In genomic region chr12:104060791-104061190, GRCh38 we compare ENCODE assay signal across 14 cellular contexts. TPM values are rescaled to one million over a fixed set of nuclear protein-coding genes. Genes with fewer than 3 reads are reported as not detected.
"Had no signal": no experiment of that assay in that cellular context is flagged by ENCODE, and none has a peak within 500 bp of the region (broad histone marks: within the 10 kb centered on the region; RNA-seq: fewer than 3 reads in every experiment).

No MANE protein-coding gene starts in this region.

- FAIRE-seq: frontal cortex, islet of Langerhans, small intestine had no signal

- H3K9me3 ChIP-seq: ascending aorta, uterus had no signal

- H3K27me3 ChIP-seq: ascending aorta, cardiac muscle cell, heart right ventricle, uterus had no signal

- H3K36me3 ChIP-seq: ascending aorta, cardiac muscle cell, heart right ventricle, uterus had no signal

- H3K4me3 ChIP-seq: ascending aorta, cardiac muscle cell, heart right ventricle, uterus had no signal

- H3K4me1 ChIP-seq: uterus had no signal

- DNase-seq: activated CD4-positive, alpha-beta T cell treated with anti-CD3 and anti-CD28 coated beads for 48 hours; activated CD8-positive, alpha-beta T cell treated with anti-CD3 and anti-CD28 coated beads, Interleukin-2, amount 10 ng/mL, durations not matched to agents 7 days and 5 days; activated naive CD4-positive, alpha-beta T cell; activated naive CD8-positive, alpha-beta T cell treated with anti-CD3 and anti-CD28 coated beads, Interleukin-2, amount 50 U/mL, for 24 hours; heart right ventricle; nephron progenitor cell; retina; small intestine; uterus had no signal

- H3K27ac ChIP-seq: ascending aorta, cardiac muscle cell, heart right ventricle, uterus had no signal

- ATAC-seq: activated CD8-positive, alpha-beta T cell treated with anti-CD3 and anti-CD28 coated beads, Interleukin-2, amount 10 ng/mL, durations not matched to agents 7 days and 5 days; activated naive CD8-positive, alpha-beta T cell treated with anti-CD3 and anti-CD28 coated beads, Interleukin-2, amount 50 U/mL, for 24 hours; heart right ventricle; WTC11 had no signal

RNA-seq across cellular contexts. Expression of gene GLT8D2, which starts 10.8 kb away (rescaled TPM):
- total RNA-seq: activated CD8-positive, alpha-beta T cell treated with anti-CD3 and anti-CD28 coated beads, Interleukin-2, amount 10 ng/mL, durations not matched to agents 7 days and 5 days had no signal
